ENCODE assay signal across 23 cellular contexts in genomic region chrX:117376460-117376859, GRCh38.
DNase-seq lines count a peak whose midpoint lies in the region; ATAC-seq and TF ChIP-seq lines count a peak whose summit lies in the region.
"Had no signal": no experiment of that assay in that cellular context is flagged by ENCODE, and none has a peak within 500 bp of the region (broad histone marks: within the 10 kb centered on the region; RNA-seq: fewer than 3 reads in every experiment).

No MANE protein-coding gene starts in this region.

- no peak for TF ChIP-seq POLR2A in right lobe of liver (IDR thresholded peaks at IDR 0.05)

- H3K4me1 Mint-ChIP-seq in CD14-positive monocyte: no peaks in the 10 kb centered on the region

- CTCF ChIA-PET in PC-3 (lab: Charles Lee): no interaction called here

- TF ChIP-seq CTCF in PC-3 (conservative IDR thresholded peaks at IDR 0.05; ENCODE audit: low read depth, low read length) (no peak), right lobe of liver (IDR thresholded peaks at IDR 0.05) (no peak), CD14-positive monocyte (IDR thresholded peaks at IDR 0.05) (no peak)

- no peaks in the 10 kb centered on the region for H3F3A ChIP-seq in PC-3 (ENCODE audit: low read length, unreplicated experiment)

- H3K4me3 ChIP-seq in PC-3 (ENCODE audit: low read length) (no peak overlapping the region), right lobe of liver (no peak overlapping the region)
- H3K4me3 ChIP-seq: esophagus squamous epithelium, GM23248, right atrium auricular region, SJSA1 had no signal

- DNase-seq in HT-29 (ENCODE audit: low spot score) (peak; percentile 3), PC-3 (peak; percentile 78), epithelial cell of prostate (ENCODE audit: low read depth, low spot score) (peak; percentile 50), right lobe of liver (no peak), NAMALWA (ENCODE audit: low spot score) (no peak), CD14-positive monocyte (ENCODE audit: low spot score) (no peak), RPMI8226 (no peak)
- DNase-seq: activated CD4-positive, alpha-beta T cell treated with anti-CD3 and anti-CD28 coated beads, Interleukin-2, amount 50 U/mL, for 48 hours; activated gamma-delta T cell treated with Interleukin-2 at 50 U/mL for 16 hours; amniotic stem cell; central memory CD4-positive, alpha-beta T cell; COR-L47; esophagus squamous epithelium; GM23248; NCI-H1105; NCI-H2171; NCI-H526 treated with DMSO at 0.1 percent for 48 hours; occipital lobe; T-helper 2 cell had no signal

- H3K9me3 Mint-ChIP-seq in CD14-positive monocyte: peaks cover 0 to 2% (median 0%) of the 10 kb centered on the region in 7 donors

- no peak overlapping the region for H3K27ac Mint-ChIP-seq in CD14-positive monocyte

- ATAC-seq in PC-3 (peak; percentile 24; the same call in 1 of the 2 replicates), right lobe of liver (peak; percentile 77 to 94 (median 86)), GM18858 (IDR thresholded peaks at IDR 0.05; ENCODE audit: unreplicated experiment) (no peak)

- BruUV-seq in PC-3 (replicated peaks; lab: Mats Ljungman, UMichigan): no TSS peak

- no peaks in the 10 kb centered on the region for H4K20me1 ChIP-seq in PC-3 (ENCODE audit: low read length)

- H3K27me3 ChIP-seq in PC-3 (ENCODE audit: low read length) (no peaks in the 10 kb centered on the region), right lobe of liver (no peaks in the 10 kb centered on the region)
- H3K27me3 ChIP-seq: esophagus squamous epithelium, right atrium auricular region, SJSA1 had no signal

- intact Hi-C loops in PC-3 (cut with micrococcal nuclease): no loop called here
- intact Hi-C loops in right lobe of liver (cut with DNase I): no loop called here
- intact Hi-C loops in CD14-positive monocyte (cut with micrococcal nuclease): no loop called here

- no peaks in the 10 kb centered on the region for H3K9me2 ChIP-seq in PC-3 (replicated peaks; ENCODE audit: low read length)

- H2AFZ ChIP-seq in PC-3 (ENCODE audit: low read length): no peak overlapping the region
- H2AFZ ChIP-seq: GM23248 had no signal

- H3K4me1 ChIP-seq in PC-3 (ENCODE audit: insufficient read depth, low read length) (0 out of 2 replicates have a peak, but pooled peaks cover 5% of the 10 kb centered on the region), right lobe of liver (peaks cover 0 to 8% (median 0%) of the 10 kb centered on the region in 4 donors)
- H3K4me1 ChIP-seq: esophagus squamous epithelium, right atrium auricular region, SJSA1 had no signal

- peaks cover 0 to 1% (median 0%) of the 10 kb centered on the region in 3 donors for H3K27me3 Mint-ChIP-seq in CD14-positive monocyte (ENCODE audit: low read depth in 3 of 3)

- no peaks in the 10 kb centered on the region for H3K36me3 ChIP-seq in PC-3 (ENCODE audit: low read depth, low read length)
- H3K36me3 ChIP-seq in right lobe of liver: no peaks in the 10 kb centered on the region
- H3K36me3 ChIP-seq: esophagus squamous epithelium, right atrium auricular region, SJSA1 had no signal

- H3K79me2 ChIP-seq in PC-3 (ENCODE audit: low read length): no peaks in the 10 kb centered on the region

- H3K27ac ChIP-seq in PC-3 (ENCODE audit: low read length) (no peak overlapping the region), epithelial cell of prostate (no peak overlapping the region), right lobe of liver (no peak overlapping the region)
- H3K27ac ChIP-seq: esophagus squamous epithelium, GM23248, right atrium auricular region, SJSA1, VCaP had no signal

- POLR2A ChIA-PET in PC-3 (lab: Charles Lee; ENCODE audit: unreplicated experiment): interaction anchor here (0.5 kb wide), 1 partner anchor 626 kb away, joined by 3 read pairs; no protein-coding TSS in a partner anchor

- no peak overlapping the region for H3K4me2 ChIP-seq in PC-3 (ENCODE audit: low read length)

- H3K9me3 ChIP-seq in PC-3 (ENCODE audit: low read length): no peaks in the 10 kb centered on the region
- no peaks in the 10 kb centered on the region for H3K9me3 ChIP-seq in right lobe of liver
- H3K9me3 ChIP-seq: esophagus squamous epithelium, right atrium auricular region, SJSA1 had no signal

- H3K9ac ChIP-seq in PC-3 (ENCODE audit: low read length): no peak overlapping the region
- H3K9ac ChIP-seq: GM23248 had no signal

- H3K36me3 Mint-ChIP-seq in CD14-positive monocyte: no peaks in the 10 kb centered on the region

- H3K4me3 Mint-ChIP-seq in CD14-positive monocyte: no peak overlapping the region

Comparison
In these comparisons a context has a peak if more than half of its experiments do, and no peak if none do; other contexts are left out.
1. DNase-seq: peak in HT-29 (single experiment), PC-3 (single experiment) and epithelial cell of prostate (single experiment); none in right lobe of liver (0 of 3), NAMALWA (single experiment), CD14-positive monocyte (single experiment) and RPMI8226 (single experiment).